Comparison of ENCODE assay signal across 22 cellular contexts in genomic region chr13:25310891-25311290, GRCh38.
"Had no signal": no experiment of that assay in that cellular context is flagged by ENCODE, and none has a peak within 500 bp of the region (broad histone marks: within the 10 kb centered on the region; RNA-seq: fewer than 3 reads in every experiment).

No MANE protein-coding gene starts in this region.

- H3K27me3 ChIP-seq: esophagus muscularis mucosa, neural progenitor cell, suprapubic skin, transverse colon, uterus had no signal

- ATAC-seq: activated CD8-positive, alpha-beta T cell treated with anti-CD3 and anti-CD28 coated beads, Interleukin-2, amount 10 ng/mL, durations not matched to agents 7 days and 5 days; activated naive CD8-positive, alpha-beta T cell treated with anti-CD3 and anti-CD28 coated beads, Interleukin-2, amount 50 U/mL, for 24 hours; psoas muscle; right cardiac atrium; stimulated activated naive CD8-positive, alpha-beta T cell treated with anti-CD3 and anti-CD28 coated beads, Interleukin-15, amount 100 ng/mL, for 72 hours had no signal

- H3K4me3 Mint-ChIP-seq: activated CD8-positive, alpha-beta T cell treated with anti-CD3 and anti-CD28 coated beads, Interleukin-2, amount 10 ng/mL, durations not matched to agents 7 days and 5 days; activated naive CD8-positive, alpha-beta T cell treated with anti-CD3 and anti-CD28 coated beads, Interleukin-2, amount 50 U/mL, for 24 hours; activated T-cell treated with anti-CD3 and anti-CD28 coated beads, Interleukin-2, amount 50 U/mL, for 24 hours; brain; immature natural killer cell; memory B cell; neural progenitor cell; stimulated activated naive CD8-positive, alpha-beta T cell treated with anti-CD3 and anti-CD28 coated beads, Interleukin-15, amount 100 ng/mL, for 72 hours had no signal

- H3K27ac Mint-ChIP-seq: activated CD8-positive, alpha-beta T cell treated with anti-CD3 and anti-CD28 coated beads, Interleukin-2, amount 10 ng/mL, durations not matched to agents 7 days and 5 days; activated naive CD8-positive, alpha-beta T cell treated with anti-CD3 and anti-CD28 coated beads, Interleukin-2, amount 50 U/mL, for 24 hours; brain; immature natural killer cell; neural progenitor cell; stimulated activated naive CD8-positive, alpha-beta T cell treated with anti-CD3 and anti-CD28 coated beads, Interleukin-15, amount 100 ng/mL, for 72 hours had no signal

- H3K27me3 Mint-ChIP-seq: activated naive CD8-positive, alpha-beta T cell treated with anti-CD3 and anti-CD28 coated beads, Interleukin-2, amount 50 U/mL, for 24 hours; activated T-cell treated with anti-CD3 and anti-CD28 coated beads, Interleukin-2, amount 50 U/mL, for 24 hours; brain; memory B cell; naive B cell; stimulated activated naive CD8-positive, alpha-beta T cell treated with anti-CD3 and anti-CD28 coated beads, Interleukin-15, amount 100 ng/mL, for 72 hours had no signal

- H3K36me3 ChIP-seq: uterus had no signal

- H3K9me3 Mint-ChIP-seq: activated naive CD8-positive, alpha-beta T cell treated with anti-CD3 and anti-CD28 coated beads, Interleukin-2, amount 50 U/mL, for 24 hours; activated T-cell treated with anti-CD3 and anti-CD28 coated beads, Interleukin-2, amount 50 U/mL, for 24 hours; brain; immature natural killer cell; memory B cell; naive B cell; neural progenitor cell; stimulated activated naive CD8-positive, alpha-beta T cell treated with anti-CD3 and anti-CD28 coated beads, Interleukin-15, amount 100 ng/mL, for 72 hours had no signal

- H3K4me1 ChIP-seq: neural progenitor cell, psoas muscle, suprapubic skin, uterus had no signal

- H3K4me1 Mint-ChIP-seq: neural progenitor cell had no signal

- H3K27ac ChIP-seq: coronary artery, esophagus muscularis mucosa, neural progenitor cell, psoas muscle, skin epidermis, suprapubic skin, transverse colon, uterus, WERI-Rb-1 had no signal

- DNase-seq: activated CD8-positive, alpha-beta T cell treated with anti-CD3 and anti-CD28 coated beads, Interleukin-2, amount 10 ng/mL, durations not matched to agents 7 days and 5 days; activated gamma-delta T cell; activated naive CD8-positive, alpha-beta T cell treated with anti-CD3 and anti-CD28 coated beads, Interleukin-2, amount 50 U/mL, for 24 hours; activated T-cell treated with anti-CD3 and anti-CD28 coated beads, Interleukin-2, amount 50 U/mL, for 24 hours; anterior cingulate cortex; central memory CD4-positive, alpha-beta T cell; immature natural killer cell; naive B cell; psoas muscle; right cardiac atrium; stimulated activated naive CD8-positive, alpha-beta T cell treated with anti-CD3 and anti-CD28 coated beads, Interleukin-15, amount 100 ng/mL, for 72 hours; SW 1271; transverse colon; uterus; WERI-Rb-1 had no signal

- H3K4me3 ChIP-seq: coronary artery, esophagus muscularis mucosa, neural progenitor cell, psoas muscle, skin epidermis, suprapubic skin, transverse colon, uterus had no signal

- H3K9me3 ChIP-seq: esophagus muscularis mucosa, psoas muscle, suprapubic skin, transverse colon, uterus had no signal
